Comparison of ENCODE assay signal across 8 cellular contexts in genomic region chr4:88054909-88055308, GRCh38. TPM values are rescaled to one million over a fixed set of nuclear protein-coding genes. Genes with fewer than 3 reads are reported as not detected.
DNase-seq lines count a peak whose midpoint lies in the region; ATAC-seq and TF ChIP-seq lines count a peak whose summit lies in the region.

No MANE protein-coding gene starts in this region.

- H3K27me3 ChIP-seq in stomach = no peaks in the 10 kb centered on the region

- 73 to 100% (median 95%) methylated on average over 2 of the region's 2 CpGs for WGBS in stomach, 5 donors

- CTCF ChIA-PET in GM10248 (lab: Yijun Ruan, JAX) = interaction anchor here (0.9 to 1.6 kb wide), 5 partner anchors 9 to 156 kb away, joined by 3 to 5 read pairs (median 3); no protein-coding TSS in a partner anchor

- H3K9me3 ChIP-seq in stomach = no peaks in the 10 kb centered on the region

- peaks cover 3 to 85% (median 72%) of the 10 kb centered on the region in 4 donors for H3K36me3 ChIP-seq in stomach

- no peaks in the 10 kb centered on the region for H3K36me3 Mint-ChIP-seq in glutamatergic neuron (ENCODE audit: unreplicated experiment)
- H3K36me3 Mint-ChIP-seq in immature natural killer cell = peaks cover 0 to 41% (median 8%) of the 10 kb centered on the region in 3 donors

- POLR2A ChIA-PET in GM10248 (lab: Yijun Ruan, JAX) = no interaction called here

- H3K27ac Mint-ChIP-seq in glutamatergic neuron (ENCODE audit: unreplicated experiment) (peak overlapping the region; percentile 59), immature natural killer cell (no peak overlapping the region)

- peaks cover 2% of the 10 kb centered on the region for H3K9me3 Mint-ChIP-seq in glutamatergic neuron (ENCODE audit: unreplicated experiment)
- no peaks in the 10 kb centered on the region for H3K9me3 Mint-ChIP-seq in immature natural killer cell

- ATAC-seq in HG02884 (IDR thresholded peaks at IDR 0.05; ENCODE audit: unreplicated experiment) = peak; percentile 59
- ATAC-seq in HG03039 (IDR thresholded peaks at IDR 0.05; ENCODE audit: unreplicated experiment) = no peak
- ATAC-seq in HG03460 (IDR thresholded peaks at IDR 0.05; ENCODE audit: unreplicated experiment) = no peak

- intact Hi-C loops in stomach (cut with DNase I; ENCODE audit: low total_unique reads) = no loop called here

- H3K4me1 ChIP-seq in stomach = no peaks in the 10 kb centered on the region

- H3K4me1 Mint-ChIP-seq in glutamatergic neuron (ENCODE audit: low read depth, unreplicated experiment) (no peaks in the 10 kb centered on the region), immature natural killer cell (no peaks in the 10 kb centered on the region)

- TF ChIP-seq CTCF in GM10248 (IDR thresholded peaks at IDR 0.05; ENCODE audit: control extremely low read depth, extremely low read depth, low read depth, missing control alignments) (peak; percentile 27), glutamatergic neuron (IDR thresholded peaks at IDR 0.05; ENCODE audit: partially characterized antibody, unreplicated experiment) (peak; percentile 21), stomach (IDR thresholded peaks at IDR 0.05) (peak in 4 of 7 experiments; percentile 22 to 37 (median 30))

- H3K27ac ChIP-seq in stomach = no peak overlapping the region

- no peak overlapping the region for H3K4me3 Mint-ChIP-seq in glutamatergic neuron (ENCODE audit: unreplicated experiment)
- no peak overlapping the region for H3K4me3 Mint-ChIP-seq in immature natural killer cell

- no peak for TF ChIP-seq EP300 in stomach (IDR thresholded peaks at IDR 0.05)

- H3K27me3 Mint-ChIP-seq in glutamatergic neuron (ENCODE audit: unreplicated experiment) (no peaks in the 10 kb centered on the region), immature natural killer cell (ENCODE audit: low read depth in 3 of 3) (no peaks in the 10 kb centered on the region)

- DNase-seq in GM10248 (ENCODE audit: extremely low spot score) (peak; percentile 18), SW480 (ENCODE audit: low spot score) (peak; percentile 2), glutamatergic neuron (peak; percentile 47), stomach (peak; percentile 26), immature natural killer cell (no peak)

- no peak for TF ChIP-seq POLR2A in stomach (IDR thresholded peaks at IDR 0.05)

- no peak overlapping the region for H3K4me3 ChIP-seq in stomach

RNA-seq across cellular contexts. Expression of gene PKD2, which starts 47.5 kb away (rescaled TPM):
- total RNA-seq in glutamatergic neuron (ENCODE audit: unreplicated experiment) (20.7 TPM), stomach (100 to 1,000 TPM in 2 of 5 donors, 10 to 100 TPM in 3; 26.4 to 209 (median 64.3) TPM)
- polyA plus RNA-seq in stomach (1 to 10 TPM; 4.0 to 7.7 (median 6.7) TPM), immature natural killer cell (1 to 10 TPM; 1.2 to 2.7 (median 1.2) TPM)

Comparison
In these comparisons a context has a peak if more than half of its experiments do, and no peak if none do; other contexts are left out.
1. DNase-seq: peak in GM10248 (single experiment), SW480 (single experiment), glutamatergic neuron (single experiment) and stomach (single experiment); none in immature natural killer cell (0 of 3).
2. Peak in every context shown above with its lines, with median percentiles within 50 percentile points of each other: CTCF ChIP-seq.